ENCODE assay signal across 16 cellular contexts in the genomic region with DNA sequence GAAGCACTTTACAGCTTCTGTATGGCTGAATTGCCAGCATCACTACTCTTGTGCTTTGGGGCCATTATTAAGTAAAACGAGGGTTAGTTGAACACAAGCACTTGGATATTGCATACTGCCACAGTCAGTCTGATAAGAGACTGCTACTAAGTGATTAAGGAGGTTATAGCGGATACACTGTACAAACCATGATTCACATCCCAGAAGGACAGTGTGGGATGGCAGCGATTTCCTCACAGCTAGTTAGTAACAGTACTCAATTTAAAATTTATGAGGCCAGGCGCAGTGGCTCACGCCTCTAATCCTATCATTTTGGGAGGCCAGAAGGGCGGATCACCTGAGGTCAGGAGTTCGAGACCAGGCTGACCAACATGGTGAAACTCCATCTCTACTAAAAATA. TPM values are rescaled to one million over a fixed set of nuclear protein-coding genes. Genes with fewer than 3 reads are reported as not detected.
DNase-seq lines count a peak whose midpoint lies in the region; TF ChIP-seq lines count a peak whose summit lies in the region.
"Had no signal": no experiment of that assay in that cellular context is flagged by ENCODE, and none has a peak within 500 bp of the region (broad histone marks: within the 10 kb centered on the region; RNA-seq: fewer than 3 reads in every experiment).

No MANE protein-coding gene starts in this region.

- no peaks in the 10 kb centered on the region for H3K36me3 ChIP-seq in neural progenitor cell
- H3K36me3 ChIP-seq: left lung, stomach had no signal

- H3K9me3 ChIP-seq in neural progenitor cell (ENCODE audit: low read depth), result no peaks in the 10 kb centered on the region
- H3K9me3 ChIP-seq: left lung, stomach had no signal

- TF ChIP-seq CTCF in epithelial cell of esophagus (IDR thresholded peaks at IDR 0.05; ENCODE audit: insufficient read depth, low read depth, low read length, missing control alignments), result no peak
- TF ChIP-seq CTCF in neural progenitor cell (IDR thresholded peaks at IDR 0.05), result no peak
- no peak for TF ChIP-seq CTCF in Calu3 (IDR thresholded peaks at IDR 0.05; ENCODE audit: unreplicated experiment)

- H3K9me3 Mint-ChIP-seq in neural progenitor cell (no peaks in the 10 kb centered on the region), Calu3 (ENCODE audit: low read depth, unreplicated experiment) (no peaks in the 10 kb centered on the region)
- H3K9me3 Mint-ChIP-seq: effector memory CD8-positive, alpha-beta T cell had no signal

- no peak overlapping the region for H3K4me2 ChIP-seq in neural progenitor cell

- H4K20me1 ChIP-seq in neural progenitor cell (ENCODE audit: low read depth), result peaks cover 18% of the 10 kb centered on the region

- H3K4me1 ChIP-seq in neural progenitor cell, result peaks cover 8% of the 10 kb centered on the region

- intact Hi-C loops in Calu3 (cut with micrococcal nuclease; ENCODE audit: unreplicated experiment), result no loop called here

- no peak overlapping the region for H3K4me3 ChIP-seq in epithelial cell of esophagus (ENCODE audit: low read length)
- no peak overlapping the region for H3K4me3 ChIP-seq in neural progenitor cell
- H3K4me3 ChIP-seq: stomach had no signal

- H3K4me1 Mint-ChIP-seq in neural progenitor cell (peaks cover 19% of the 10 kb centered on the region), Calu3 (ENCODE audit: low read depth, unreplicated experiment) (peaks cover 11% of the 10 kb centered on the region)

- H3K27me3 Mint-ChIP-seq in neural progenitor cell (ENCODE audit: insufficient read depth, low read depth) (peaks cover 12% of the 10 kb centered on the region), Calu3 (ENCODE audit: unreplicated experiment) (no peaks in the 10 kb centered on the region)
- H3K27me3 Mint-ChIP-seq: effector memory CD8-positive, alpha-beta T cell had no signal

- peaks cover 35% of the 10 kb centered on the region for H3F3A ChIP-seq in neural progenitor cell (ENCODE audit: low read depth)

- DNase-seq in NCI-H82 (lab: John Stamatoyannopoulos, UW) (peak; percentile 20), NCI-H82 treated with DMSO at 0.1 percent for 48 hours (lab: John Stamatoyannopoulos, UW; ENCODE audit: unreplicated experiment) (no peak), RKO (ENCODE audit: low spot score) (peak; percentile 23), epithelial cell of esophagus (ENCODE audit: low read depth) (peak; percentile 29), neural progenitor cell (ENCODE audit: low spot score) (no peak), Calu3 (no peak), islet precursor cell (no peak), superior temporal gyrus (ENCODE audit: extremely low spot score) (no peak)
- DNase-seq: 8988T; activated effector memory CD4-positive, alpha-beta T cell treated with Interleukin-2 at 50 U/mL for 16 hours; effector memory CD8-positive, alpha-beta T cell; KBM-7; left lung; NCI-H187 treated with DMSO at 0.1 percent for 48 hours; NCI-H774; stomach had no signal

- H3K27me3 ChIP-seq in neural progenitor cell, result peaks cover 9% of the 10 kb centered on the region
- H3K27me3 ChIP-seq: stomach had no signal

- H3K36me3 Mint-ChIP-seq in neural progenitor cell (no peaks in the 10 kb centered on the region), Calu3 (ENCODE audit: insufficient read depth, unreplicated experiment) (peaks cover 40% of the 10 kb centered on the region)

- H3K79me2 ChIP-seq in neural progenitor cell (ENCODE audit: low read depth), result peaks cover 17% of the 10 kb centered on the region

- H3K27ac ChIP-seq in neural progenitor cell, result no peak overlapping the region
- H3K27ac ChIP-seq: left lung, stomach had no signal

- H2AFZ ChIP-seq in neural progenitor cell (replicated peaks), result no peak overlapping the region

- CTCF ChIA-PET in Calu3 (lab: Charles Lee), result no interaction called here

- H3K4me3 Mint-ChIP-seq in neural progenitor cell (peak overlapping the region; percentile 69), Calu3 (ENCODE audit: low read depth, unreplicated experiment) (no peak overlapping the region)

- H3K9ac ChIP-seq in neural progenitor cell, result no peak overlapping the region

- no TSS peak for BruUV-seq in Calu3 (replicated peaks; lab: Mats Ljungman, UMichigan)

- no peak overlapping the region for H3K27ac Mint-ChIP-seq in neural progenitor cell
- H3K27ac Mint-ChIP-seq in Calu3 (ENCODE audit: unreplicated experiment), result no peak overlapping the region
- H3K27ac Mint-ChIP-seq: effector memory CD8-positive, alpha-beta T cell had no signal

RNA-seq across cellular contexts. Expression of a gene that starts 2.6 kb away (rescaled TPM):
- total RNA-seq in neural progenitor cell (ENCODE audit: low replicate concordance) (9.8 and 11.8 TPM in 2 replicates), Calu3 (2022) (40.3 and 50.1 TPM in 2 replicates)

Comparison
In these comparisons a context has a peak if more than half of its experiments do, and no peak if none do; other contexts are left out.
1. DNase-seq: peak in NCI-H82 (single experiment), RKO (single experiment) and epithelial cell of esophagus (single experiment); none in NCI-H82 treated with DMSO at 0.1 percent for 48 hours (single experiment), neural progenitor cell (single experiment), Calu3 (single experiment), islet precursor cell (single experiment) and superior temporal gyrus (single experiment).